Comparison of ENCODE assay signal across 9 cellular contexts in genomic region chr18:49560277-49561126, GRCh38. TPM values are rescaled to one million over a fixed set of nuclear protein-coding genes. Genes with fewer than 3 reads are reported as not detected.
DNase-seq lines count a peak whose midpoint lies in the region; FAIRE-seq and TF ChIP-seq lines count a peak whose summit lies in the region.
"Had no signal": no experiment of that assay in that cellular context is flagged by ENCODE, and none has a peak within 500 bp of the region (broad histone marks: within the 10 kb centered on the region; RNA-seq: fewer than 3 reads in every experiment).

No MANE protein-coding gene starts in this region.

- peaks cover 52 to 67% (median 62%) of the 10 kb centered on the region in 11 experiments for H3K27me3 ChIP-seq in BLaER1 treated with 17β-estradiol and CSF1 and Interleukin-3, amounts not matched to agents 10 nM and 100 nM
- H3K27me3 ChIP-seq in astrocyte (ENCODE audit: insufficient read depth, low read length) (peaks cover 16% of the 10 kb centered on the region), kidney epithelial cell (ENCODE audit: control insufficient read depth, insufficient read depth, low read length) (no peaks in the 10 kb centered on the region), suprapubic skin (peaks cover 56% of the 10 kb centered on the region)

- H3K36me3 Mint-ChIP-seq in astrocyte (ENCODE audit: low read depth, unreplicated experiment), result no peaks in the 10 kb centered on the region

- FAIRE-seq in astrocyte (lab: Jason Lieb, UNC), result no peak
- FAIRE-seq: colon had no signal

- H3K4me3 Mint-ChIP-seq in astrocyte (ENCODE audit: unreplicated experiment), result peak overlapping the region; percentile 85

- 4% methylated on average over 19 of the region's 40 CpGs for WGBS in suprapubic skin

- H3K4me3 ChIP-seq in BLaER1 treated with 17β-estradiol and CSF1 and Interleukin-3, amounts not matched to agents 10 nM and 100 nM, result peak overlapping the region in 9 of 10 experiments; percentile 28 to 61 (median 44); a peak in 15 of 20 replicates
- H3K4me3 ChIP-seq in astrocyte (ENCODE audit: insufficient read depth, low read depth, low read length), result peak overlapping the region; percentile 60
- H3K4me3 ChIP-seq in kidney epithelial cell (ENCODE audit: low read depth, low read length), result peak overlapping the region; percentile 67
- peak overlapping the region; percentile 39 for H3K4me3 ChIP-seq in suprapubic skin

- peaks cover 21% of the 10 kb centered on the region for H3K4me1 Mint-ChIP-seq in astrocyte (ENCODE audit: low read depth, unreplicated experiment)

- TF ChIP-seq CTCF in astrocyte (IDR thresholded peaks at IDR 0.05; ENCODE audit: insufficient read depth, low read depth, low read length), result no peak
- TF ChIP-seq CTCF in kidney epithelial cell (IDR thresholded peaks at IDR 0.05; ENCODE audit: insufficient read depth, low read length, poor library complexity, severe bottlenecking), result no peak
- no peak for TF ChIP-seq CTCF in suprapubic skin (IDR thresholded peaks at IDR 0.05)
- TF ChIP-seq CTCF in GM13976 (IDR thresholded peaks at IDR 0.05; ENCODE audit: borderline replicate concordance, control extremely low read depth, extremely low read depth, insufficient read depth, missing control alignments), result no peak
- TF ChIP-seq CTCF in GM13977 (IDR thresholded peaks at IDR 0.05; ENCODE audit: extremely low read depth, insufficient read depth, missing control alignments), result no peak

- no peak overlapping the region for H3K9ac ChIP-seq in BLaER1 treated with 17β-estradiol and CSF1 and Interleukin-3, amounts not matched to agents 10 nM and 100 nM
- H3K9ac ChIP-seq in astrocyte (ENCODE audit: low read length), result peak overlapping the region; percentile 56

- in situ Hi-C loops in GM13976 (cut with MboI; ENCODE audit: low sequenced_read_pairs, unreplicated experiment) (no loop called here), GM13977 (cut with MboI; ENCODE audit: low pct_unique_long_range_greater_than_20kb, low sequenced_read_pairs, unreplicated experiment) (no loop called here)

- H2AFZ ChIP-seq in astrocyte (ENCODE audit: low read depth, low read length), result peak overlapping the region; percentile 86

- H3K4me2 ChIP-seq in BLaER1 treated with 17β-estradiol and CSF1 and Interleukin-3, amounts not matched to agents 10 nM and 100 nM, result peak overlapping the region; percentile 56 to 89 (median 76)
- peak overlapping the region; percentile 94 for H3K4me2 ChIP-seq in astrocyte (ENCODE audit: low read length)

- H3K9me3 Mint-ChIP-seq in astrocyte (ENCODE audit: unreplicated experiment), result no peaks in the 10 kb centered on the region

- peaks cover 11 to 18% (median 15%) of the 10 kb centered on the region in 10 experiments; a peak in 19 of 20 replicates for H3K4me1 ChIP-seq in BLaER1 treated with 17β-estradiol and CSF1 and Interleukin-3, amounts not matched to agents 10 nM and 100 nM
- peaks cover 37% of the 10 kb centered on the region for H3K4me1 ChIP-seq in astrocyte (ENCODE audit: insufficient read depth, low read length)
- H3K4me1 ChIP-seq in suprapubic skin, result peaks cover 29% of the 10 kb centered on the region

- peaks cover 34% of the 10 kb centered on the region for H3K27me3 Mint-ChIP-seq in astrocyte (ENCODE audit: low read depth, unreplicated experiment)

- H4K20me1 ChIP-seq in BLaER1 treated with 17β-estradiol and CSF1 and Interleukin-3, amounts not matched to agents 10 nM and 100 nM, result peaks cover 0 to 40% (median 0%) of the 10 kb centered on the region in 11 experiments; a peak in 9 of 22 replicates
- peaks cover 5% of the 10 kb centered on the region for H4K20me1 ChIP-seq in astrocyte (ENCODE audit: insufficient read depth, low read length)

- no peaks in the 10 kb centered on the region for H3K36me3 ChIP-seq in BLaER1 treated with 17β-estradiol and CSF1 and Interleukin-3, amounts not matched to agents 10 nM and 100 nM
- no peaks in the 10 kb centered on the region for H3K36me3 ChIP-seq in astrocyte (ENCODE audit: insufficient read depth, low read length)
- H3K36me3 ChIP-seq in kidney epithelial cell (ENCODE audit: control insufficient read depth, insufficient read depth, low read length), result no peaks in the 10 kb centered on the region
- H3K36me3 ChIP-seq in suprapubic skin, result no peaks in the 10 kb centered on the region

- no peaks in the 10 kb centered on the region for H3K9me3 ChIP-seq in BLaER1 treated with 17β-estradiol and CSF1 and Interleukin-3, amounts not matched to agents 10 nM and 100 nM (replicated peaks in 1 of 11)
- H3K9me3 ChIP-seq in astrocyte (ENCODE audit: insufficient read depth, low read depth, low read length), result no peaks in the 10 kb centered on the region
- H3K9me3 ChIP-seq in suprapubic skin, result no peaks in the 10 kb centered on the region

- no peak for TF ChIP-seq EP300 in suprapubic skin (IDR thresholded peaks at IDR 0.05)

- no peaks in the 10 kb centered on the region for H3K79me2 ChIP-seq in astrocyte (ENCODE audit: insufficient read depth, low read length)

- peak; percentile 35 for DNase-seq in M059J (ENCODE audit: low read depth)
- DNase-seq in astrocyte (ENCODE audit: low read depth), result no peak
- DNase-seq in kidney epithelial cell (ENCODE audit: low read depth), result no peak
- DNase-seq in suprapubic skin (ENCODE audit: low spot score in 2 of 2), result no peak
- no peak for DNase-seq in GM13976 (ENCODE audit: low spot score)
- DNase-seq in inferior parietal cortex (ENCODE audit: extremely low spot score), result no peak
- no peak for DNase-seq in GM13977 (ENCODE audit: low spot score)

- no peak for TF ChIP-seq POLR2A in suprapubic skin (IDR thresholded peaks at IDR 0.05)

- no peak overlapping the region for H3K27ac ChIP-seq in BLaER1 treated with 17β-estradiol and CSF1 and Interleukin-3, amounts not matched to agents 10 nM and 100 nM
- H3K27ac ChIP-seq in astrocyte (ENCODE audit: low read depth, low read length), result no peak overlapping the region
- no peak overlapping the region for H3K27ac ChIP-seq in suprapubic skin

- no peak overlapping the region for H3K27ac Mint-ChIP-seq in astrocyte (ENCODE audit: unreplicated experiment)

RNA-seq across cellular contexts. Expression of gene LIPG, which starts 1.4 kb away (rescaled TPM):
- total RNA-seq in M059J (2014; rRNA removed; shearing (Covaris generic)), result 37.9 and 66.5 TPM in 2 replicates
- total RNA-seq in astrocyte, result 11.0 and 18.3 TPM in 2 replicates
- total RNA-seq in kidney epithelial cell, result 196 and 215 TPM in 2 replicates
- total RNA-seq in suprapubic skin, result 10 to 100 TPM in 1 of 4 donors, 1 to 10 TPM in 3; 6.9 to 11.8 (median 9.1) TPM
